Comparison of ENCODE assay signal across 17 cellular contexts in genomic region chr16:70765491-70765890, GRCh38. TPM values are rescaled to one million over a fixed set of nuclear protein-coding genes. Genes with fewer than 3 reads are reported as not detected.
DNase-seq lines count a peak whose midpoint lies in the region; ATAC-seq lines count a peak whose summit lies in the region.
"Had no signal": no experiment of that assay in that cellular context is flagged by ENCODE, and none has a peak within 500 bp of the region (broad histone marks: within the 10 kb centered on the region; RNA-seq: fewer than 3 reads in every experiment).

No MANE protein-coding gene starts in this region.

- no peak overlapping the region for H4K91ac ChIP-seq in mesenchymal stem cell (ENCODE audit: low read length)

- 96% methylated on average over 8 of the region's 8 CpGs for WGBS in mesenchymal stem cell

- H3K27ac Mint-ChIP-seq in activated naive CD8-positive, alpha-beta T cell treated with anti-CD3 and anti-CD28 coated beads for 36 hours = peak overlapping the region; percentile 34
- H3K27ac Mint-ChIP-seq in activated naive CD8-positive, alpha-beta T cell treated with anti-CD3 and anti-CD28 coated beads, Interleukin-2, amount 50 U/mL, for 24 hours = no peak overlapping the region
- H3K27ac Mint-ChIP-seq: HFFc6 had no signal

- H2BK15ac ChIP-seq in mesenchymal stem cell (ENCODE audit: low read depth, poor library complexity, severe bottlenecking) = peak overlapping the region; percentile 4

- H2AFZ ChIP-seq in mesenchymal stem cell (ENCODE audit: low read depth, low read length) = no peak overlapping the region

- no peak overlapping the region for H3K9ac ChIP-seq in mesenchymal stem cell (ENCODE audit: low read length)
- H3K9ac ChIP-seq: BLaER1 had no signal

- H2BK5ac ChIP-seq in mesenchymal stem cell (ENCODE audit: low read depth, low read length, poor library complexity, severe bottlenecking) = no peak overlapping the region

- no peak overlapping the region for H3K4ac ChIP-seq in mesenchymal stem cell (ENCODE audit: low read depth in 1 of 2, low read length in 2 of 2)

- peaks cover 16% of the 10 kb centered on the region for H3K36me3 Mint-ChIP-seq in activated naive CD8-positive, alpha-beta T cell treated with anti-CD3 and anti-CD28 coated beads for 36 hours
- H3K36me3 Mint-ChIP-seq in activated naive CD8-positive, alpha-beta T cell treated with anti-CD3 and anti-CD28 coated beads, Interleukin-2, amount 50 U/mL, for 24 hours (ENCODE audit: low read depth) = peaks cover 2% of the 10 kb centered on the region

- no peak overlapping the region for H3K4me3 Mint-ChIP-seq in activated naive CD8-positive, alpha-beta T cell treated with anti-CD3 and anti-CD28 coated beads for 36 hours
- no peak overlapping the region for H3K4me3 Mint-ChIP-seq in activated naive CD8-positive, alpha-beta T cell treated with anti-CD3 and anti-CD28 coated beads, Interleukin-2, amount 50 U/mL, for 24 hours
- H3K4me3 Mint-ChIP-seq: CD8-positive, alpha-beta memory T cell; HFFc6 had no signal

- no peak overlapping the region for H3K4me3 ChIP-seq in mesenchymal stem cell (ENCODE audit: insufficient read depth in 1 of 2, low read depth in 1 of 2, low read length in 2 of 2)
- H3K4me3 ChIP-seq: BLaER1 had no signal

- no peak overlapping the region for H4K8ac ChIP-seq in mesenchymal stem cell (ENCODE audit: low read length)

- no peaks in the 10 kb centered on the region for H3K27me3 Mint-ChIP-seq in activated naive CD8-positive, alpha-beta T cell treated with anti-CD3 and anti-CD28 coated beads for 36 hours
- no peaks in the 10 kb centered on the region for H3K27me3 Mint-ChIP-seq in activated naive CD8-positive, alpha-beta T cell treated with anti-CD3 and anti-CD28 coated beads, Interleukin-2, amount 50 U/mL, for 24 hours

- H3K36me3 ChIP-seq in mesenchymal stem cell (ENCODE audit: control insufficient read depth in 1 of 2, insufficient read depth in 2 of 2, low read depth in 1 of 2, low read length in 2 of 2) = peaks cover 50 to 57% of the 10 kb centered on the region in 2 experiments

- no peak overlapping the region for H3K4me2 ChIP-seq in mesenchymal stem cell (ENCODE audit: low read length, poor library complexity, severe bottlenecking)
- H3K4me2 ChIP-seq: BLaER1 had no signal

- H3K27ac ChIP-seq in caudate nucleus (ENCODE audit: low read depth, low read length) (peak overlapping the region; percentile 49), mesenchymal stem cell (ENCODE audit: low read length, poor library complexity, severe bottlenecking) (no peak overlapping the region)

- H2AK5ac ChIP-seq in mesenchymal stem cell (ENCODE audit: low read length, severe bottlenecking) = no peak overlapping the region

- peaks cover 27% of the 10 kb centered on the region for H3K4me1 ChIP-seq in mesenchymal stem cell (ENCODE audit: control insufficient read depth, insufficient read depth, low read depth, low read length)

- H2BK12ac ChIP-seq in mesenchymal stem cell (ENCODE audit: low read length in 2 of 2) = peak overlapping the region in 1 of 2 experiments; percentile 10

- no peaks in the 10 kb centered on the region for H3K9me3 ChIP-seq in mesenchymal stem cell (ENCODE audit: control insufficient read depth, low read length)
- H3K9me3 ChIP-seq: BLaER1, Caco-2 had no signal

- H3K4me1 Mint-ChIP-seq in activated naive CD8-positive, alpha-beta T cell treated with anti-CD3 and anti-CD28 coated beads for 36 hours = no peaks in the 10 kb centered on the region
- H3K4me1 Mint-ChIP-seq in activated naive CD8-positive, alpha-beta T cell treated with anti-CD3 and anti-CD28 coated beads, Interleukin-2, amount 50 U/mL, for 24 hours = peaks cover 3% of the 10 kb centered on the region
- H3K4me1 Mint-ChIP-seq: CD8-positive, alpha-beta memory T cell had no signal

- no peak for DNase-seq in activated naive CD8-positive, alpha-beta T cell treated with anti-CD3 and anti-CD28 coated beads for 36 hours
- DNase-seq in activated naive CD8-positive, alpha-beta T cell treated with anti-CD3 and anti-CD28 coated beads, Interleukin-2, amount 50 U/mL, for 24 hours = no peak
- DNase-seq in caudate nucleus (lab: John Stamatoyannopoulos, UW) (no peak), mesenchymal stem cell (no peak), epidermal melanocyte (ENCODE audit: insufficient read length, low spot score) (no peak), SKM-1 treated with dmso at 0.1 percent for 144 hours (lab: John Stamatoyannopoulos, UW; ENCODE audit: unreplicated experiment) (no peak)
- no peak for DNase-seq in stimulated activated CD4-positive, alpha-beta T cell treated with anti-CD3 and anti-CD28 coated beads, Interleukin-12 subunit alpha, Interleukin-12 subunit beta, amount 100 ng/mL, for 4 hours
- DNase-seq: 8988T; AML-193; Caco-2; CD8-positive, alpha-beta memory T cell; DMS53; GF-D8; HCEC 1CT; HFFc6 had no signal

- no peak overlapping the region for H3K18ac ChIP-seq in mesenchymal stem cell (ENCODE audit: low read depth in 1 of 2, low read length in 2 of 2)

- no peak overlapping the region for H2BK120ac ChIP-seq in mesenchymal stem cell (ENCODE audit: low read depth, low read length)

- no peaks in the 10 kb centered on the region for H3K27me3 ChIP-seq in mesenchymal stem cell (ENCODE audit: control insufficient read depth in 1 of 2, insufficient read depth in 1 of 2, low read length in 2 of 2)
- H3K27me3 ChIP-seq: BLaER1 had no signal

- no peaks in the 10 kb centered on the region for H3K9me3 Mint-ChIP-seq in activated naive CD8-positive, alpha-beta T cell treated with anti-CD3 and anti-CD28 coated beads for 36 hours
- no peaks in the 10 kb centered on the region for H3K9me3 Mint-ChIP-seq in activated naive CD8-positive, alpha-beta T cell treated with anti-CD3 and anti-CD28 coated beads, Interleukin-2, amount 50 U/mL, for 24 hours
- H3K9me3 Mint-ChIP-seq: CD8-positive, alpha-beta memory T cell; HFFc6 had no signal

- H3K14ac ChIP-seq in mesenchymal stem cell (ENCODE audit: low read length in 2 of 2) = no peak overlapping the region

- H3K79me1 ChIP-seq in mesenchymal stem cell (replicated peaks; ENCODE audit: low read length, poor library complexity, severe bottlenecking) = peaks cover 2% of the 10 kb centered on the region

- no peak overlapping the region for H3K23ac ChIP-seq in mesenchymal stem cell (ENCODE audit: low read length in 2 of 2)

- no peak for ATAC-seq in activated naive CD8-positive, alpha-beta T cell treated with anti-CD3 and anti-CD28 coated beads, Interleukin-2, amount 50 U/mL, for 24 hours
- ATAC-seq: HepG2 had no signal

RNA-seq across cellular contexts. Expression of gene VAC14, which starts 35.5 kb away (rescaled TPM):
- total RNA-seq in activated naive CD8-positive, alpha-beta T cell treated with anti-CD3 and anti-CD28 coated beads for 36 hours = 10 to 100 TPM; 36.0 to 37.5 TPM
- 29.9 TPM for polyA plus RNA-seq in mesenchymal stem cell (2013, experiment 1 of 2)
- 29.1 TPM for polyA plus RNA-seq in mesenchymal stem cell (2013, experiment 2 of 2)
